In the genomic region with DNA sequence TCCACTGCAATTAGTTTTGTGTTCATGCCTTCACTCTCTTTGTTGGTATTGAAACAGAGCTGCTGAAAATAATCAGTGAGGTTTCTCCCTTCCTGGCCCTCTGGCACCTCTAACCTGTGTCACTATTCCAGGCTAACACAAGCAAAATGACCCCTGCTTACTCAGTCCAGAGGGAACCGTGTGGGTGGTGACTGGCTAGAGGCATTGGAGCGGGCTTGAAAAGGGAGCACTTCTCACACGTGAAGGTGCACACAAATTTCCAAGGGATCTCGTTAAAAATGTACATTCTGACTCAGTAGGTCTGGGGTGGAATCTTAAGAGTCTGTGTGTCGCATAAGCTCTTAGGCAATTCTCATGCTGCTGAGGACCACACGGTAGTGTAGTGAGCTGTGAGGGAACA, we compare ENCODE assay signal across 34 cellular contexts. TPM values are rescaled to one million over a fixed set of nuclear protein-coding genes. Genes with fewer than 3 reads are reported as not detected.
"Had no signal": no experiment of that assay in that cellular context is flagged by ENCODE, and none has a peak within 500 bp of the region (broad histone marks: within the 10 kb centered on the region; RNA-seq: fewer than 3 reads in every experiment).

No MANE protein-coding gene starts in this region.

- H3K4me1 ChIP-seq: SJCRH30 had no signal

- H3K4me2 ChIP-seq: SK-N-SH had no signal

- H3K27ac Mint-ChIP-seq: activated CD4-positive, alpha-beta memory T cell treated with anti-CD3 and anti-CD28 coated beads, Interleukin-2, amount 10 ng/mL, durations not matched to agents 7 days and 5 days; activated CD4-positive, alpha-beta T cell treated with anti-CD3 and anti-CD28 coated beads for 36 hours; activated naive CD4-positive, alpha-beta T cell treated with anti-CD3 and anti-CD28 coated beads for 36 hours; activated naive CD8-positive, alpha-beta T cell; activated T-helper 17 cell treated with anti-CD3 and anti-CD28 coated beads, Interleukin-2, amount 50 U/mL, for 72 hours had no signal

- H3K4me3 ChIP-seq: cardiac muscle cell, Peyer's patch, SJCRH30 had no signal

- ATAC-seq: activated CD4-positive, alpha-beta T cell treated with anti-CD3 and anti-CD28 coated beads for 36 hours; activated T-helper 17 cell treated with anti-CD3 and anti-CD28 coated beads, Interleukin-2, amount 50 U/mL, for 72 hours had no signal

- H3K4me1 Mint-ChIP-seq: activated T-helper 17 cell treated with anti-CD3 and anti-CD28 coated beads, Interleukin-2, amount 50 U/mL, for 72 hours had no signal

- H3K36me3 Mint-ChIP-seq: activated naive CD8-positive, alpha-beta T cell had no signal

- H3K27ac ChIP-seq: brain microvascular endothelial cell, cardiac muscle cell, Peyer's patch, RWPE1, SJCRH30, VCaP had no signal

- H3K9ac ChIP-seq: SK-N-SH had no signal

- DNase-seq: activated CD4-positive, alpha-beta memory T cell treated with anti-CD3 and anti-CD28 coated beads, Interleukin-2, amount 10 ng/mL, durations not matched to agents 7 days and 5 days; activated CD4-positive, alpha-beta T cell treated with anti-CD3 and anti-CD28 coated beads for 36 hours; activated CD4-positive, alpha-beta T cell treated with anti-CD3 and anti-CD28 coated beads, Interleukin-2, amount 50 U/mL, for 1 hour; activated gamma-delta T cell; activated naive CD4-positive, alpha-beta T cell treated with anti-CD3 and anti-CD28 coated beads for 36 hours; activated T-cell treated with anti-CD3 and anti-CD28 coated beads for 4 hours; activated T-cell treated with anti-CD3 and anti-CD28 coated beads, Interleukin-2, amount 50 U/mL, for 48 hours; amygdala; brain microvascular endothelial cell; Kasumi-1; KBM-7; NCI-H1417 treated with DMSO at 0.1 percent for 48 hours; NCI-H1694; NCI-H2029; NCI-H2107; NCI-H2171 treated with DMSO at 0.1 percent for 48 hours; NCI-H345; NCI-H510A; NCI-H526 treated with DMSO at 0.1 percent for 48 hours; NCI-H82; OCI-M1; Peyer's patch; Right ventricle myocardium superior; SJCRH30; SK-N-SH; T-helper 1 cell had no signal

- H3K36me3 ChIP-seq: brain microvascular endothelial cell, cardiac muscle cell, Peyer's patch, SJCRH30 had no signal

- H3K4me3 Mint-ChIP-seq: activated CD4-positive, alpha-beta memory T cell treated with anti-CD3 and anti-CD28 coated beads, Interleukin-2, amount 10 ng/mL, durations not matched to agents 7 days and 5 days; activated CD4-positive, alpha-beta T cell treated with anti-CD3 and anti-CD28 coated beads for 36 hours; activated T-helper 17 cell treated with anti-CD3 and anti-CD28 coated beads, Interleukin-2, amount 50 U/mL, for 72 hours had no signal

- H3K9me3 ChIP-seq: Peyer's patch, SJCRH30, SK-N-SH had no signal

- H3K27me3 ChIP-seq: SJCRH30 had no signal

RNA-seq across cellular contexts. Expression of a gene that starts 1.3 kb away (rescaled TPM):
- total RNA-seq: activated CD4-positive, alpha-beta memory T cell treated with anti-CD3 and anti-CD28 coated beads, Interleukin-2, amount 10 ng/mL, durations not matched to agents 7 days and 5 days; activated CD4-positive, alpha-beta T cell treated with anti-CD3 and anti-CD28 coated beads for 36 hours; activated CD8-positive, alpha-beta memory T cell treated with anti-CD3 and anti-CD28 coated beads for 36 hours; activated naive CD4-positive, alpha-beta T cell treated with anti-CD3 and anti-CD28 coated beads for 36 hours; activated T-helper 17 cell treated with anti-CD3 and anti-CD28 coated beads, Interleukin-2, amount 50 U/mL, for 72 hours; astrocyte; T-helper 2 cell treated with Interferon-gamma antibody and Interleukin-4, amounts not matched to agents 100 ng/mL and 5 ng/mL, for 36 hours had no signal
